ENCODE assay signal across 2 cellular contexts in the genomic region with DNA sequence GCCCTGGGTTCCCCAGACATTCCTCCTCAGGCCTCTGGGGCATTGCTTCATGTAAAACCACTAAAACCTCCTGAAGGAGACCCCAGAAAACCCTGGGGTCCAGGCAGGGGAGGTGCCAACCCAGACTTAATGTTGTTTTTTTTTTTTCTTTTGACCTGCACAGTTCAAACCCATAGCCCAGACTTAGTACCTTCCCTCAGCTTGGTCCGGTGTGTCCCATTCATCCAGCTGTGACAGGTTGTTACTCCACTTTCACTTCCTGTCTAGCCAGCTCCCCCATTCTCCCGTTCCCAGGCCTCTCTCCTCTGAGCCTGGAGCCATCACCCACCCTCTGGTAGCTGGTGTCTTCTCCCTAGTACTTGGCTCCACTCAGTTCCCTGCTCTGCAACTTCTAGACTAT.
TF ChIP-seq lines count a peak whose summit lies in the region.

No MANE protein-coding gene starts in this region.

TF ChIP-seq in IMR-90, 13 proteins besides CTCF, POLR2A, EP300 and RAD21:
- TF ChIP-seq CHD1 (IDR thresholded peaks at IDR 0.05; ENCODE audit: low read depth, low read length) = no peak
- TF ChIP-seq, protein P1, sequence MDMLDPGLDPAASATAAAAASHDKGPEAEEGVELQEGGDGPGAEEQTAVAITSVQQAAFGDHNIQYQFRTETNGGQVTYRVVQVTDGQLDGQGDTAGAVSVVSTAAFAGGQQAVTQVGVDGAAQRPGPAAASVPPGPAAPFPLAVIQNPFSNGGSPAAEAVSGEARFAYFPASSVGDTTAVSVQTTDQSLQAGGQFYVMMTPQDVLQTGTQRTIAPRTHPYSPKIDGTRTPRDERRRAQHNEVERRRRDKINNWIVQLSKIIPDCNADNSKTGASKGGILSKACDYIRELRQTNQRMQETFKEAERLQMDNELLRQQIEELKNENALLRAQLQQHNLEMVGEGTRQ (IDR thresholded peaks at IDR 0.05; ENCODE audit: low read depth, low read length) = no peak
- TF ChIP-seq, protein P2, sequence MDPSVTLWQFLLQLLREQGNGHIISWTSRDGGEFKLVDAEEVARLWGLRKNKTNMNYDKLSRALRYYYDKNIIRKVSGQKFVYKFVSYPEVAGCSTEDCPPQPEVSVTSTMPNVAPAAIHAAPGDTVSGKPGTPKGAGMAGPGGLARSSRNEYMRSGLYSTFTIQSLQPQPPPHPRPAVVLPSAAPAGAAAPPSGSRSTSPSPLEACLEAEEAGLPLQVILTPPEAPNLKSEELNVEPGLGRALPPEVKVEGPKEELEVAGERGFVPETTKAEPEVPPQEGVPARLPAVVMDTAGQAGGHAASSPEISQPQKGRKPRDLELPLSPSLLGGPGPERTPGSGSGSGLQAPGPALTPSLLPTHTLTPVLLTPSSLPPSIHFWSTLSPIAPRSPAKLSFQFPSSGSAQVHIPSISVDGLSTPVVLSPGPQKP (IDR thresholded peaks at IDR 0.05; ENCODE audit: borderline replicate concordance, low read depth, low read length) = no peak
- TF ChIP-seq MAFK (IDR thresholded peaks at IDR 0.05; ENCODE audit: low read depth, low read length) = no peak
- TF ChIP-seq NFE2L2 (IDR thresholded peaks at IDR 0.05; ENCODE audit: low read depth, low read length) = no peak
- no peak for TF ChIP-seq CEBPB (IDR thresholded peaks at IDR 0.05; ENCODE audit: low read depth, low read length)
- TF ChIP-seq FOS (IDR thresholded peaks at IDR 0.05; ENCODE audit: low read depth, low read length) = no peak
- TF ChIP-seq MXI1 (IDR thresholded peaks at IDR 0.05; ENCODE audit: borderline replicate concordance, low read depth, low read length) = no peak
- TF ChIP-seq RCOR1 (IDR thresholded peaks at IDR 0.05; ENCODE audit: insufficient replicate concordance, low read length) = no peak
- no peak for TF ChIP-seq BHLHE40 (IDR thresholded peaks at IDR 0.05; ENCODE audit: low read depth, low read length)
- TF ChIP-seq RFX5 (IDR thresholded peaks at IDR 0.05; ENCODE audit: low read depth, low read length) = no peak
- no peak for TF ChIP-seq SMC3 (IDR thresholded peaks at IDR 0.05; ENCODE audit: low read depth, low read length)

TF ChIP-seq in SK-N-SH treated with all-trans-retinoic acid at 6 μM for 48 hours, 23 proteins besides CTCF, POLR2A, EP300 and RAD21:
- no peak for TF ChIP-seq CSDC2 (CRISPR knock-in tag; IDR thresholded peaks at IDR 0.05)
- no peak for TF ChIP-seq ZFP30 (CRISPR knock-in tag; IDR thresholded peaks at IDR 0.05)
- TF ChIP-seq CSRNP3 (CRISPR knock-in tag; IDR thresholded peaks at IDR 0.05) = no peak
- TF ChIP-seq, protein P3, sequence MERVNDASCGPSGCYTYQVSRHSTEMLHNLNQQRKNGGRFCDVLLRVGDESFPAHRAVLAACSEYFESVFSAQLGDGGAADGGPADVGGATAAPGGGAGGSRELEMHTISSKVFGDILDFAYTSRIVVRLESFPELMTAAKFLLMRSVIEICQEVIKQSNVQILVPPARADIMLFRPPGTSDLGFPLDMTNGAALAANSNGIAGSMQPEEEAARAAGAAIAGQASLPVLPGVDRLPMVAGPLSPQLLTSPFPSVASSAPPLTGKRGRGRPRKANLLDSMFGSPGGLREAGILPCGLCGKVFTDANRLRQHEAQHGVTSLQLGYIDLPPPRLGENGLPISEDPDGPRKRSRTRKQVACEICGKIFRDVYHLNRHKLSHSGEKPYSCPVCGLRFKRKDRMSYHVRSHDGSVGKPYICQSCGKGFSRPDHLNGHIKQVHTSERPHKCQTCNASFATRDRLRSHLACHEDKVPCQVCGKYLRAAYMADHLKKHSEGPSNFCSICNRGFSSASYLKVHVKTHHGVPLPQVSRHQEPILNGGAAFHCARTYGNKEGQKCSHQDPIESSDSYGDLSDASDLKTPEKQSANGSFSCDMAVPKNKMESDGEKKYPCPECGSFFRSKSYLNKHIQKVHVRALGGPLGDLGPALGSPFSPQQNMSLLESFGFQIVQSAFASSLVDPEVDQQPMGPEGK (CRISPR knock-in tag; IDR thresholded peaks at IDR 0.05; ENCODE audit: borderline replicate concordance) = no peak
- no peak for TF ChIP-seq TCF4 (CRISPR knock-in tag; IDR thresholded peaks at IDR 0.05; ENCODE audit: borderline replicate concordance)
- no peak for TF ChIP-seq BACH2 (CRISPR knock-in tag; IDR thresholded peaks at IDR 0.05; ENCODE audit: borderline replicate concordance)
- TF ChIP-seq POU6F1 (CRISPR knock-in tag; IDR thresholded peaks at IDR 0.05; ENCODE audit: borderline replicate concordance, low read depth) = no peak
- TF ChIP-seq ZNF565 (CRISPR knock-in tag; conservative IDR thresholded peaks at IDR 0.05; ENCODE audit: low read depth) = no peak
- no peak for TF ChIP-seq ISL1 (CRISPR knock-in tag; IDR thresholded peaks at IDR 0.05)
- TF ChIP-seq, protein P4, sequence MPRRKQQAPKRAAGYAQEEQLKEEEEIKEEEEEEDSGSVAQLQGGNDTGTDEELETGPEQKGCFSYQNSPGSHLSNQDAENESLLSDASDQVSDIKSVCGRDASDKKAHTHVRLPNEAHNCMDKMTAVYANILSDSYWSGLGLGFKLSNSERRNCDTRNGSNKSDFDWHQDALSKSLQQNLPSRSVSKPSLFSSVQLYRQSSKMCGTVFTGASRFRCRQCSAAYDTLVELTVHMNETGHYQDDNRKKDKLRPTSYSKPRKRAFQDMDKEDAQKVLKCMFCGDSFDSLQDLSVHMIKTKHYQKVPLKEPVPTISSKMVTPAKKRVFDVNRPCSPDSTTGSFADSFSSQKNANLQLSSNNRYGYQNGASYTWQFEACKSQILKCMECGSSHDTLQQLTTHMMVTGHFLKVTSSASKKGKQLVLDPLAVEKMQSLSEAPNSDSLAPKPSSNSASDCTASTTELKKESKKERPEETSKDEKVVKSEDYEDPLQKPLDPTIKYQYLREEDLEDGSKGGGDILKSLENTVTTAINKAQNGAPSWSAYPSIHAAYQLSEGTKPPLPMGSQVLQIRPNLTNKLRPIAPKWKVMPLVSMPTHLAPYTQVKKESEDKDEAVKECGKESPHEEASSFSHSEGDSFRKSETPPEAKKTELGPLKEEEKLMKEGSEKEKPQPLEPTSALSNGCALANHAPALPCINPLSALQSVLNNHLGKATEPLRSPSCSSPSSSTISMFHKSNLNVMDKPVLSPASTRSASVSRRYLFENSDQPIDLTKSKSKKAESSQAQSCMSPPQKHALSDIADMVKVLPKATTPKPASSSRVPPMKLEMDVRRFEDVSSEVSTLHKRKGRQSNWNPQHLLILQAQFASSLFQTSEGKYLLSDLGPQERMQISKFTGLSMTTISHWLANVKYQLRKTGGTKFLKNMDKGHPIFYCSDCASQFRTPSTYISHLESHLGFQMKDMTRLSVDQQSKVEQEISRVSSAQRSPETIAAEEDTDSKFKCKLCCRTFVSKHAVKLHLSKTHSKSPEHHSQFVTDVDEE (CRISPR knock-in tag; IDR thresholded peaks at IDR 0.05) = no peak
- no peak for TF ChIP-seq OSR1 (CRISPR knock-in tag; IDR thresholded peaks at IDR 0.05)
- no peak for TF ChIP-seq ZNF8 (CRISPR knock-in tag; IDR thresholded peaks at IDR 0.05)
- TF ChIP-seq ZC3H10 (CRISPR knock-in tag; IDR thresholded peaks at IDR 0.05) = no peak
- TF ChIP-seq GLIS3 (CRISPR knock-in tag; IDR thresholded peaks at IDR 0.05) = no peak
- no peak for TF ChIP-seq ZFP3 (CRISPR knock-in tag; IDR thresholded peaks at IDR 0.05)
- TF ChIP-seq CREB5 (CRISPR knock-in tag; IDR thresholded peaks at IDR 0.05; ENCODE audit: low read depth) = no peak
- no peak for TF ChIP-seq ARNTL (CRISPR knock-in tag; IDR thresholded peaks at IDR 0.05; ENCODE audit: borderline replicate concordance, low read depth)
- no peak for TF ChIP-seq ESRRG (CRISPR knock-in tag; IDR thresholded peaks at IDR 0.05)
- no peak for TF ChIP-seq RARB (CRISPR knock-in tag; IDR thresholded peaks at IDR 0.05)
